21 cellular contexts compared by ENCODE assay signal in genomic region chr1:17970757-17971156, GRCh38.
"Had no signal": no experiment of that assay in that cellular context is flagged by ENCODE, and none has a peak within 500 bp of the region (broad histone marks: within the 10 kb centered on the region; RNA-seq: fewer than 3 reads in every experiment).

No MANE protein-coding gene starts in this region.

- H3K27ac Mint-ChIP-seq: naive thymus-derived CD8-positive, alpha-beta T cell had no signal

- H3K9me3 Mint-ChIP-seq: naive thymus-derived CD8-positive, alpha-beta T cell had no signal

- H3K9me3 ChIP-seq: colonic mucosa, heart right ventricle, mucosa of descending colon, neutrophil, right atrium auricular region, sigmoid colon had no signal

- H3K4me1 Mint-ChIP-seq: naive thymus-derived CD8-positive, alpha-beta T cell had no signal

- H3K36me3 ChIP-seq: colonic mucosa, heart right ventricle, neutrophil, right atrium auricular region, sigmoid colon had no signal

- DNase-seq: colonic mucosa; dorsolateral prefrontal cortex; effector CD8-positive, alpha-beta T cell; heart right ventricle; hypothalamus; kidney glomerular epithelial cell; mucosa of descending colon; naive thymus-derived CD8-positive, alpha-beta T cell; sigmoid colon; stimulated activated CD4-positive, alpha-beta T cell treated with anti-CD3 and anti-CD28 coated beads, Interleukin-2, amount 100 ng/mL, for 24 hours; stimulated activated CD4-positive, alpha-beta T cell treated with anti-CD3 and anti-CD28 coated beads, Interleukin-4, amount 100 ng/mL, for 4 hours; stimulated activated naive CD4-positive, alpha-beta T cell treated with Interleukin-2 at 50 U/mL for 16 hours; trophoblast cell had no signal

- H3K4me3 ChIP-seq: colonic mucosa, dorsolateral prefrontal cortex, heart right ventricle, mucosa of descending colon, right atrium auricular region, sigmoid colon, skin epidermis had no signal

- ATAC-seq: esophagus mucosa; heart right ventricle; mucosa of descending colon; naive thymus-derived CD8-positive, alpha-beta T cell had no signal

- FAIRE-seq: endometrium, frontal cortex, islet of Langerhans, urothelium cell line had no signal

- H3K36me3 Mint-ChIP-seq: naive thymus-derived CD8-positive, alpha-beta T cell had no signal

- H3K4me3 Mint-ChIP-seq: naive thymus-derived CD8-positive, alpha-beta T cell had no signal

- H3K27me3 ChIP-seq: colonic mucosa, right atrium auricular region, sigmoid colon had no signal

- H3K27ac ChIP-seq: colonic mucosa, dorsolateral prefrontal cortex, heart right ventricle, neutrophil, right atrium auricular region, sigmoid colon, skin epidermis had no signal

- H3K4me1 ChIP-seq: colonic mucosa, heart right ventricle, right atrium auricular region, sigmoid colon had no signal
